ENCODE assay signal across 1 cellular context in the genomic region with DNA sequence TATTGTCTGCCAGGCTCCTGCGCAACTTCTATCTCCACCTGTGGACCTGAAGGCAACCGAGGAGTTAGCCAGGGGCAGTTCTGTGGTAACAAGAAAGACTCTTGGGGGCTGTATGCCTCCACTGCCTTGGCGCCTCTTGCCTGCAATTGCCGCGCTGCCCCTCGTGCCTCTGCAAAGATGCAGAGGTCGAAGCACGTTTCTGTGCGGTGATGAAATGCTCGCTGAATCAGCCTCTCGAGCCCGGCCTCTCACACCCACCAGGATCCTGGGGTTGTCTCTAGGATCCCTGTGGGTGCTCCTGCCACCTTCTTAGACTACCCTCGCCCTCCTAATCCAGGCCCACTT.
A peak's percentile ranks its signal among the peaks of the same experiment; 100 is the strongest.
TF ChIP-seq lines count a peak whose summit lies in the region.

No MANE protein-coding gene starts in this region.

TF ChIP-seq in H1, 55 proteins besides CTCF, POLR2A, EP300 and RAD21 (continued from another document):
- TF ChIP-seq BCL11A (IDR thresholded peaks at IDR 0.05; ENCODE audit: low read depth in 2 of 2, low read length in 2 of 2) (no peak), BACH1 (IDR thresholded peaks at IDR 0.05; ENCODE audit: low read length) (no peak), YY1 (IDR thresholded peaks at IDR 0.05; ENCODE audit: low read depth, low read length) (no peak), TAF7 (optimal IDR thresholded peaks at IDR 0.05; ENCODE audit: borderline replicate concordance, low read depth, low read length) (no peak), POU5F1 (IDR thresholded peaks at IDR 0.05; ENCODE audit: low read depth, low read length) (no peak), GABPA (IDR thresholded peaks at IDR 0.05; ENCODE audit: borderline replicate concordance, insufficient read depth, low read length) (no peak), RXRA (IDR thresholded peaks at IDR 0.05; ENCODE audit: insufficient read depth, low read depth, low read length) (no peak), FOSL1 (IDR thresholded peaks at IDR 0.05; ENCODE audit: insufficient read depth, low read depth, low read length) (no peak), TEAD4 (IDR thresholded peaks at IDR 0.05; ENCODE audit: low read depth, low read length) (no peak), ASH2L (IDR thresholded peaks at IDR 0.05; ENCODE audit: low read length) (no peak), ZNF274 (IDR thresholded peaks at IDR 0.05; ENCODE audit: borderline replicate concordance, extremely low read depth, low read length) (no peak), CHD2 (IDR thresholded peaks at IDR 0.05; ENCODE audit: low read length) (no peak), KDM5A (IDR thresholded peaks at IDR 0.05; ENCODE audit: low read length) (no peak), SP2 (IDR thresholded peaks at IDR 0.05; ENCODE audit: low read length) (no peak), KDM1A (IDR thresholded peaks at IDR 0.05; ENCODE audit: borderline replicate concordance, low read length) (no peak), SRF (IDR thresholded peaks at IDR 0.05; ENCODE audit: low read depth, low read length) (no peak), KDM4A (IDR thresholded peaks at IDR 0.05; ENCODE audit: low read depth, low read length, severe bottlenecking) (no peak), RBBP5 (IDR thresholded peaks at IDR 0.05; ENCODE audit: borderline replicate concordance, low read depth, low read length) (no peak), CTBP2 (IDR thresholded peaks at IDR 0.05; ENCODE audit: borderline replicate concordance, insufficient read depth, insufficient read length, low read length) (no peak), SP4 (IDR thresholded peaks at IDR 0.05; ENCODE audit: low read length) (no peak), POLR2AphosphoS5 (IDR thresholded peaks at IDR 0.05; ENCODE audit: low read depth, low read length) (no peak), SAP30 (IDR thresholded peaks at IDR 0.05; ENCODE audit: insufficient read depth, insufficient replicate concordance, low read length) (no peak), EZH2 (IDR thresholded peaks at IDR 0.05; ENCODE audit: low read depth, low read length, severe bottlenecking) (peak; percentile 75), NRF1 (IDR thresholded peaks at IDR 0.05; ENCODE audit: low read depth, low read length) (no peak), CREB1 (IDR thresholded peaks at IDR 0.05) (no peak), SIRT6 (IDR thresholded peaks at IDR 0.05; ENCODE audit: low read length) (no peak), GTF2F1 (IDR thresholded peaks at IDR 0.05; ENCODE audit: borderline replicate concordance, low read depth, low read length) (no peak), BRCA1 (IDR thresholded peaks at IDR 0.05; ENCODE audit: low read depth, low read length) (no peak), CBX8 (IDR thresholded peaks at IDR 0.05; ENCODE audit: borderline replicate concordance, low read depth, low read length) (no peak), JUN (IDR thresholded peaks at IDR 0.05; ENCODE audit: low read depth, low read length) (no peak), TAF1 (IDR thresholded peaks at IDR 0.05; ENCODE audit: low read depth, low read length) (no peak), SIN3A (conservative IDR thresholded peaks at IDR 0.05 in 1 of 2, IDR thresholded peaks at IDR 0.05 in 1 of 2; ENCODE audit: low read depth in 1 of 2, low read length in 2 of 2) (no peak), CEBPB (IDR thresholded peaks at IDR 0.05; ENCODE audit: low read depth, low read length) (peak; percentile 62), CHD1 (IDR thresholded peaks at IDR 0.05; ENCODE audit: low read depth, low read length) (no peak), SIX5 (IDR thresholded peaks at IDR 0.05; ENCODE audit: low read depth, low read length) (no peak), PHF8 (conservative IDR thresholded peaks at IDR 0.05; ENCODE audit: low read depth, low read length) (no peak), EGR1 (IDR thresholded peaks at IDR 0.05; ENCODE audit: borderline replicate concordance, low read depth, low read length) (no peak), JUND (IDR thresholded peaks at IDR 0.05; ENCODE audit: low read length) (no peak)
- TF ChIP-seq, protein P1, sequence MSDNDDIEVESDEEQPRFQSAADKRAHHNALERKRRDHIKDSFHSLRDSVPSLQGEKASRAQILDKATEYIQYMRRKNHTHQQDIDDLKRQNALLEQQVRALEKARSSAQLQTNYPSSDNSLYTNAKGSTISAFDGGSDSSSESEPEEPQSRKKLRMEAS (IDR thresholded peaks at IDR 0.05), result peak; percentile 99
- TF ChIP-seq, protein P2, sequence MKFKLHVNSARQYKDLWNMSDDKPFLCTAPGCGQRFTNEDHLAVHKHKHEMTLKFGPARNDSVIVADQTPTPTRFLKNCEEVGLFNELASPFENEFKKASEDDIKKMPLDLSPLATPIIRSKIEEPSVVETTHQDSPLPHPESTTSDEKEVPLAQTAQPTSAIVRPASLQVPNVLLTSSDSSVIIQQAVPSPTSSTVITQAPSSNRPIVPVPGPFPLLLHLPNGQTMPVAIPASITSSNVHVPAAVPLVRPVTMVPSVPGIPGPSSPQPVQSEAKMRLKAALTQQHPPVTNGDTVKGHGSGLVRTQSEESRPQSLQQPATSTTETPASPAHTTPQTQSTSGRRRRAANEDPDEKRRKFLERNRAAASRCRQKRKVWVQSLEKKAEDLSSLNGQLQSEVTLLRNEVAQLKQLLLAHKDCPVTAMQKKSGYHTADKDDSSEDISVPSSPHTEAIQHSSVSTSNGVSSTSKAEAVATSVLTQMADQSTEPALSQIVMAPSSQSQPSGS (IDR thresholded peaks at IDR 0.05; ENCODE audit: low read length), result no peak
- TF ChIP-seq, protein P3, sequence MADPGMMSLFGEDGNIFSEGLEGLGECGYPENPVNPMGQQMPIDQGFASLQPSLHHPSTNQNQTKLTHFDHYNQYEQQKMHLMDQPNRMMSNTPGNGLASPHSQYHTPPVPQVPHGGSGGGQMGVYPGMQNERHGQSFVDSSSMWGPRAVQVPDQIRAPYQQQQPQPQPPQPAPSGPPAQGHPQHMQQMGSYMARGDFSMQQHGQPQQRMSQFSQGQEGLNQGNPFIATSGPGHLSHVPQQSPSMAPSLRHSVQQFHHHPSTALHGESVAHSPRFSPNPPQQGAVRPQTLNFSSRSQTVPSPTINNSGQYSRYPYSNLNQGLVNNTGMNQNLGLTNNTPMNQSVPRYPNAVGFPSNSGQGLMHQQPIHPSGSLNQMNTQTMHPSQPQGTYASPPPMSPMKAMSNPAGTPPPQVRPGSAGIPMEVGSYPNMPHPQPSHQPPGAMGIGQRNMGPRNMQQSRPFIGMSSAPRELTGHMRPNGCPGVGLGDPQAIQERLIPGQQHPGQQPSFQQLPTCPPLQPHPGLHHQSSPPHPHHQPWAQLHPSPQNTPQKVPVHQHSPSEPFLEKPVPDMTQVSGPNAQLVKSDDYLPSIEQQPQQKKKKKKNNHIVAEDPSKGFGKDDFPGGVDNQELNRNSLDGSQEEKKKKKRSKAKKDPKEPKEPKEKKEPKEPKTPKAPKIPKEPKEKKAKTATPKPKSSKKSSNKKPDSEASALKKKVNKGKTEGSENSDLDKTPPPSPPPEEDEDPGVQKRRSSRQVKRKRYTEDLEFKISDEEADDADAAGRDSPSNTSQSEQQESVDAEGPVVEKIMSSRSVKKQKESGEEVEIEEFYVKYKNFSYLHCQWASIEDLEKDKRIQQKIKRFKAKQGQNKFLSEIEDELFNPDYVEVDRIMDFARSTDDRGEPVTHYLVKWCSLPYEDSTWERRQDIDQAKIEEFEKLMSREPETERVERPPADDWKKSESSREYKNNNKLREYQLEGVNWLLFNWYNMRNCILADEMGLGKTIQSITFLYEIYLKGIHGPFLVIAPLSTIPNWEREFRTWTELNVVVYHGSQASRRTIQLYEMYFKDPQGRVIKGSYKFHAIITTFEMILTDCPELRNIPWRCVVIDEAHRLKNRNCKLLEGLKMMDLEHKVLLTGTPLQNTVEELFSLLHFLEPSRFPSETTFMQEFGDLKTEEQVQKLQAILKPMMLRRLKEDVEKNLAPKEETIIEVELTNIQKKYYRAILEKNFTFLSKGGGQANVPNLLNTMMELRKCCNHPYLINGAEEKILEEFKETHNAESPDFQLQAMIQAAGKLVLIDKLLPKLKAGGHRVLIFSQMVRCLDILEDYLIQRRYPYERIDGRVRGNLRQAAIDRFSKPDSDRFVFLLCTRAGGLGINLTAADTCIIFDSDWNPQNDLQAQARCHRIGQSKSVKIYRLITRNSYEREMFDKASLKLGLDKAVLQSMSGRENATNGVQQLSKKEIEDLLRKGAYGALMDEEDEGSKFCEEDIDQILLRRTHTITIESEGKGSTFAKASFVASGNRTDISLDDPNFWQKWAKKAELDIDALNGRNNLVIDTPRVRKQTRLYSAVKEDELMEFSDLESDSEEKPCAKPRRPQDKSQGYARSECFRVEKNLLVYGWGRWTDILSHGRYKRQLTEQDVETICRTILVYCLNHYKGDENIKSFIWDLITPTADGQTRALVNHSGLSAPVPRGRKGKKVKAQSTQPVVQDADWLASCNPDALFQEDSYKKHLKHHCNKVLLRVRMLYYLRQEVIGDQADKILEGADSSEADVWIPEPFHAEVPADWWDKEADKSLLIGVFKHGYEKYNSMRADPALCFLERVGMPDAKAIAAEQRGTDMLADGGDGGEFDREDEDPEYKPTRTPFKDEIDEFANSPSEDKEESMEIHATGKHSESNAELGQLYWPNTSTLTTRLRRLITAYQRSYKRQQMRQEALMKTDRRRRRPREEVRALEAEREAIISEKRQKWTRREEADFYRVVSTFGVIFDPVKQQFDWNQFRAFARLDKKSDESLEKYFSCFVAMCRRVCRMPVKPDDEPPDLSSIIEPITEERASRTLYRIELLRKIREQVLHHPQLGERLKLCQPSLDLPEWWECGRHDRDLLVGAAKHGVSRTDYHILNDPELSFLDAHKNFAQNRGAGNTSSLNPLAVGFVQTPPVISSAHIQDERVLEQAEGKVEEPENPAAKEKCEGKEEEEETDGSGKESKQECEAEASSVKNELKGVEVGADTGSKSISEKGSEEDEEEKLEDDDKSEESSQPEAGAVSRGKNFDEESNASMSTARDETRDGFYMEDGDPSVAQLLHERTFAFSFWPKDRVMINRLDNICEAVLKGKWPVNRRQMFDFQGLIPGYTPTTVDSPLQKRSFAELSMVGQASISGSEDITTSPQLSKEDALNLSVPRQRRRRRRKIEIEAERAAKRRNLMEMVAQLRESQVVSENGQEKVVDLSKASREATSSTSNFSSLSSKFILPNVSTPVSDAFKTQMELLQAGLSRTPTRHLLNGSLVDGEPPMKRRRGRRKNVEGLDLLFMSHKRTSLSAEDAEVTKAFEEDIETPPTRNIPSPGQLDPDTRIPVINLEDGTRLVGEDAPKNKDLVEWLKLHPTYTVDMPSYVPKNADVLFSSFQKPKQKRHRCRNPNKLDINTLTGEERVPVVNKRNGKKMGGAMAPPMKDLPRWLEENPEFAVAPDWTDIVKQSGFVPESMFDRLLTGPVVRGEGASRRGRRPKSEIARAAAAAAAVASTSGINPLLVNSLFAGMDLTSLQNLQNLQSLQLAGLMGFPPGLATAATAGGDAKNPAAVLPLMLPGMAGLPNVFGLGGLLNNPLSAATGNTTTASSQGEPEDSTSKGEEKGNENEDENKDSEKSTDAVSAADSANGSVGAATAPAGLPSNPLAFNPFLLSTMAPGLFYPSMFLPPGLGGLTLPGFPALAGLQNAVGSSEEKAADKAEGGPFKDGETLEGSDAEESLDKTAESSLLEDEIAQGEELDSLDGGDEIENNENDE (IDR thresholded peaks at IDR 0.05; ENCODE audit: insufficient replicate concordance, low read length), result no peak
- TF ChIP-seq, protein P4, sequence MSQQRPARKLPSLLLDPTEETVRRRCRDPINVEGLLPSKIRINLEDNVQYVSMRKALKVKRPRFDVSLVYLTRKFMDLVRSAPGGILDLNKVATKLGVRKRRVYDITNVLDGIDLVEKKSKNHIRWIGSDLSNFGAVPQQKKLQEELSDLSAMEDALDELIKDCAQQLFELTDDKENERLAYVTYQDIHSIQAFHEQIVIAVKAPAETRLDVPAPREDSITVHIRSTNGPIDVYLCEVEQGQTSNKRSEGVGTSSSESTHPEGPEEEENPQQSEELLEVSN (IDR thresholded peaks at IDR 0.05), result peak; percentile 99
- TF ChIP-seq, protein P5, sequence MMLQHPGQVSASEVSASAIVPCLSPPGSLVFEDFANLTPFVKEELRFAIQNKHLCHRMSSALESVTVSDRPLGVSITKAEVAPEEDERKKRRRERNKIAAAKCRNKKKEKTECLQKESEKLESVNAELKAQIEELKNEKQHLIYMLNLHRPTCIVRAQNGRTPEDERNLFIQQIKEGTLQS (IDR thresholded peaks at IDR 0.05; ENCODE audit: insufficient read depth, low read depth, low read length), result no peak
